15 cellular contexts compared by ENCODE assay signal in the genomic region with DNA sequence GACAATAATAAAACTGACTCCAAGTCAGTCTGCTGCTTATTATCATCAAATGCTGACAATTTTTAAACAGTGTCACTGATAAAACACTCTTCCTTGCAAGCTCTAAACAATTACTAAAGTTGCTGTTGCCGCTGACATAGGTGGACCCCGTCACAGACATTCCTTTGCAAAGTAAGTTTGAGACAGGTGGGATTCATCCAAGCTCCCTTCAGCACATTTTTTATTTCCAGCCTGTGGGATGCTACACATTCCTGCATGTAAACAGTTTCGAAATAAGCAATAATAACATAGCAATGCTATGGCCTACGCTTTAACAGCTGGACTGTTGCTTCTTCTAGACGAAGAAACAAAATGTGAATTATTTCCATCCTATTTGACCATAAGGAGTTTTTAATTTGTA.
A peak's percentile ranks its signal among the peaks of the same experiment; 100 is the strongest.
DNase-seq lines count a peak whose midpoint lies in the region; ATAC-seq and TF ChIP-seq lines count a peak whose summit lies in the region.
"Had no signal": no experiment of that assay in that cellular context is flagged by ENCODE, and none has a peak within 500 bp of the region (broad histone marks: within the 10 kb centered on the region; RNA-seq: fewer than 3 reads in every experiment).

No MANE protein-coding gene starts in this region.

- ATAC-seq in RWPE2 (ENCODE audit: low read depth) (0 out of 3 replicates have a peak, but pooled peaks have one; percentile 12), HG03280 (IDR thresholded peaks at IDR 0.05; ENCODE audit: unreplicated experiment) (no peak)
- ATAC-seq: activated CD8-positive, alpha-beta memory T cell treated with anti-CD3 and anti-CD28 coated beads, Interleukin-2, amount 10 ng/mL, durations not matched to agents 7 days and 5 days had no signal

- peak overlapping the region; percentile 52 for H3K4me2 ChIP-seq in osteoblast (ENCODE audit: insufficient read depth, low read length)

- peak overlapping the region; percentile 12 for H3K27ac Mint-ChIP-seq in endodermal cell
- H3K27ac Mint-ChIP-seq: activated B cell treated with CpG ODN at 0.5 μM for 24 hours; activated CD8-positive, alpha-beta memory T cell treated with anti-CD3 and anti-CD28 coated beads, Interleukin-2, amount 10 ng/mL, durations not matched to agents 7 days and 5 days; stimulated activated naive CD8-positive, alpha-beta T cell treated with anti-CD3 and anti-CD28 coated beads, Interleukin-15, Interleukin-2, amounts not matched to agents 100 ng/mL and 50 ng/mL, for 24 hours had no signal

- H3K36me3 Mint-ChIP-seq in endodermal cell (ENCODE audit: low read depth), result no peaks in the 10 kb centered on the region

- H3K4me3 ChIP-seq in RWPE2 (ENCODE audit: severe bottlenecking) (no peak overlapping the region), endodermal cell (ENCODE audit: low read length) (no peak overlapping the region), osteoblast (ENCODE audit: insufficient read depth, low read length) (no peak overlapping the region)

- no peaks in the 10 kb centered on the region for H4K20me1 ChIP-seq in osteoblast (ENCODE audit: insufficient read depth, low read length)

- H2AFZ ChIP-seq in osteoblast (ENCODE audit: low read length), result no peak overlapping the region

- H3K9me3 ChIP-seq in RWPE2 (ENCODE audit: severe bottlenecking), result no peaks in the 10 kb centered on the region
- H3K9me3 ChIP-seq in endodermal cell (ENCODE audit: control insufficient read depth, low read length), result no peaks in the 10 kb centered on the region
- no peaks in the 10 kb centered on the region for H3K9me3 ChIP-seq in osteoblast (ENCODE audit: low read depth, low read length)

- no peak overlapping the region for H3K27ac ChIP-seq in RWPE2 (ENCODE audit: poor library complexity, severe bottlenecking)
- H3K27ac ChIP-seq in endodermal cell (ENCODE audit: low read depth, low read length), result peak overlapping the region; percentile 91
- H3K27ac ChIP-seq in osteoblast (ENCODE audit: low read depth, low read length), result peak overlapping the region; percentile 90

- no peak for TF ChIP-seq CTCF in RWPE2 (IDR thresholded peaks at IDR 0.05; ENCODE audit: poor library complexity, severe bottlenecking)
- no peak for TF ChIP-seq CTCF in endodermal cell (conservative IDR thresholded peaks at IDR 0.05)
- TF ChIP-seq CTCF in osteoblast (IDR thresholded peaks at IDR 0.05; ENCODE audit: extremely low read depth, low read depth, low read length), result no peak

- DNase-seq in ELR (ENCODE audit: low read depth), result peak; percentile 19
- DNase-seq in RWPE2 (ENCODE audit: low spot score), result no peak
- no peak for DNase-seq in endodermal cell
- no peak for DNase-seq in osteoblast (ENCODE audit: insufficient read length, low spot score, missing footprints)
- no peak for DNase-seq in NK-92 treated with Interleukin-12 subunit alpha and Interleukin-12 subunit beta, amount 100 ng/mL, for 24 hours (lab: John Stamatoyannopoulos, UW)
- DNase-seq in COLO668 (lab: John Stamatoyannopoulos, UW; ENCODE audit: unreplicated experiment), result no peak
- DNase-seq in HUDEP-2 (lab: John Stamatoyannopoulos, UW; ENCODE audit: unreplicated experiment in 76 of 76), result no peak
- DNase-seq: activated B cell treated with CpG ODN at 0.5 μM for 24 hours; activated CD8-positive, alpha-beta memory T cell treated with anti-CD3 and anti-CD28 coated beads, Interleukin-2, amount 10 ng/mL, durations not matched to agents 7 days and 5 days; activated effector memory CD4-positive, alpha-beta T cell treated with Interleukin-2 at 50 U/mL for 16 hours; KG1; left cardiac atrium had no signal

- WGBS in endodermal cell (ENCODE audit: insufficient coverage in 1 of 2, insufficient read length in 1 of 2), 2 experiments, result 88 to 100% methylated on average over 3 to 5 of the region's 5 CpGs

- H3K79me2 ChIP-seq in osteoblast (ENCODE audit: insufficient read depth, low read length), result no peaks in the 10 kb centered on the region

- H3K36me3 ChIP-seq in RWPE2 (ENCODE audit: low read depth), result no peaks in the 10 kb centered on the region
- H3K36me3 ChIP-seq in endodermal cell (ENCODE audit: control insufficient read depth, insufficient read depth, low read length), result no peaks in the 10 kb centered on the region
- no peaks in the 10 kb centered on the region for H3K36me3 ChIP-seq in osteoblast (ENCODE audit: insufficient read depth, low read length)

- H3K27me3 ChIP-seq in RWPE2 (ENCODE audit: insufficient read depth, poor library complexity, severe bottlenecking), result no peaks in the 10 kb centered on the region
- no peaks in the 10 kb centered on the region for H3K27me3 ChIP-seq in endodermal cell (ENCODE audit: control insufficient read depth, insufficient read depth, low read length, poor library complexity, severe bottlenecking)
- H3K27me3 ChIP-seq in osteoblast (ENCODE audit: insufficient read depth, low read length), result no peaks in the 10 kb centered on the region
- H3K27me3 ChIP-seq: dorsolateral prefrontal cortex had no signal

- no peak overlapping the region for H3K4me3 Mint-ChIP-seq in endodermal cell
- H3K4me3 Mint-ChIP-seq: activated B cell treated with CpG ODN at 0.5 μM for 24 hours; activated CD8-positive, alpha-beta memory T cell treated with anti-CD3 and anti-CD28 coated beads, Interleukin-2, amount 10 ng/mL, durations not matched to agents 7 days and 5 days; stimulated activated naive CD8-positive, alpha-beta T cell treated with anti-CD3 and anti-CD28 coated beads, Interleukin-15, Interleukin-2, amounts not matched to agents 100 ng/mL and 50 ng/mL, for 24 hours had no signal

- H3K9ac ChIP-seq in endodermal cell (ENCODE audit: extremely low read depth, low read length, poor library complexity, severe bottlenecking), result no peak overlapping the region

- no peaks in the 10 kb centered on the region for H3K9me3 Mint-ChIP-seq in endodermal cell
- H3K9me3 Mint-ChIP-seq: activated B cell treated with CpG ODN at 0.5 μM for 24 hours; stimulated activated naive CD8-positive, alpha-beta T cell treated with anti-CD3 and anti-CD28 coated beads, Interleukin-15, Interleukin-2, amounts not matched to agents 100 ng/mL and 50 ng/mL, for 24 hours had no signal

- peaks cover 33% of the 10 kb centered on the region for H3K4me1 Mint-ChIP-seq in endodermal cell

- no peaks in the 10 kb centered on the region for H3K4me1 ChIP-seq in RWPE2 (ENCODE audit: insufficient read depth, poor library complexity, severe bottlenecking)
- H3K4me1 ChIP-seq in endodermal cell (ENCODE audit: control insufficient read depth, insufficient read depth, low read length), result peaks cover 11% of the 10 kb centered on the region
- H3K4me1 ChIP-seq in osteoblast (ENCODE audit: insufficient read depth, low read length), result peaks cover 46% of the 10 kb centered on the region

- no peaks in the 10 kb centered on the region for H3K27me3 Mint-ChIP-seq in endodermal cell (ENCODE audit: insufficient read depth)
- H3K27me3 Mint-ChIP-seq: activated B cell treated with CpG ODN at 0.5 μM for 24 hours; activated CD8-positive, alpha-beta memory T cell treated with anti-CD3 and anti-CD28 coated beads, Interleukin-2, amount 10 ng/mL, durations not matched to agents 7 days and 5 days; stimulated activated naive CD8-positive, alpha-beta T cell treated with anti-CD3 and anti-CD28 coated beads, Interleukin-15, Interleukin-2, amounts not matched to agents 100 ng/mL and 50 ng/mL, for 24 hours had no signal
